ENCODE assay signal across 13 cellular contexts in genomic region chr7:148909560-148909959, GRCh38.
"Had no signal": no experiment of that assay in that cellular context is flagged by ENCODE, and none has a peak within 500 bp of the region (broad histone marks: within the 10 kb centered on the region; RNA-seq: fewer than 3 reads in every experiment).

No MANE protein-coding gene starts in this region.

- H3K4me3 Mint-ChIP-seq: activated CD4-positive, alpha-beta memory T cell treated with anti-CD3 and anti-CD28 coated beads for 36 hours; endodermal cell; naive B cell; stimulated activated effector memory CD8-positive, alpha-beta T cell treated with anti-CD3 and anti-CD28 coated beads, Interleukin-12 subunit alpha, Interleukin-12 subunit beta, amount 100 ng/mL, for 72 hours; T-cell had no signal

- H3K9ac ChIP-seq: SK-N-SH had no signal

- H3K9me3 ChIP-seq: adrenal gland, left ventricle myocardium inferior, SK-N-SH, tibial artery had no signal

- ATAC-seq: stimulated activated effector memory CD8-positive, alpha-beta T cell treated with anti-CD3 and anti-CD28 coated beads, Interleukin-12 subunit alpha, Interleukin-12 subunit beta, amount 100 ng/mL, for 72 hours; T-cell had no signal

- H3K36me3 ChIP-seq: adrenal gland, left ventricle myocardium inferior, tibial artery had no signal

- H3K27me3 Mint-ChIP-seq: activated CD4-positive, alpha-beta memory T cell treated with anti-CD3 and anti-CD28 coated beads for 36 hours; T-cell had no signal

- H3K9me3 Mint-ChIP-seq: activated CD4-positive, alpha-beta memory T cell treated with anti-CD3 and anti-CD28 coated beads for 36 hours; endodermal cell; naive B cell; stimulated activated effector memory CD8-positive, alpha-beta T cell treated with anti-CD3 and anti-CD28 coated beads, Interleukin-12 subunit alpha, Interleukin-12 subunit beta, amount 100 ng/mL, for 72 hours; T-cell had no signal

- H3K27ac Mint-ChIP-seq: activated CD4-positive, alpha-beta memory T cell treated with anti-CD3 and anti-CD28 coated beads for 36 hours; endodermal cell; stimulated activated effector memory CD8-positive, alpha-beta T cell treated with anti-CD3 and anti-CD28 coated beads, Interleukin-12 subunit alpha, Interleukin-12 subunit beta, amount 100 ng/mL, for 72 hours; T-cell had no signal

- H3K36me3 Mint-ChIP-seq: activated CD4-positive, alpha-beta memory T cell treated with anti-CD3 and anti-CD28 coated beads for 36 hours; naive B cell; T-cell had no signal

- H3K4me3 ChIP-seq: adrenal gland, left ventricle myocardium inferior, tibial artery had no signal

- DNase-seq: activated CD4-positive, alpha-beta memory T cell treated with anti-CD3 and anti-CD28 coated beads for 36 hours; activated gamma-delta T cell treated with Interleukin-2 at 50 U/mL for 16 hours; adrenal gland; endodermal cell; hypothalamus; kidney; left ventricle myocardium inferior; naive B cell; SK-N-SH; T-cell; tibial artery had no signal

- H3K4me1 ChIP-seq: adrenal gland, left ventricle myocardium inferior, tibial artery had no signal

- H3K27me3 ChIP-seq: adrenal gland had no signal

- H3K27ac ChIP-seq: adrenal gland, left ventricle myocardium inferior, tibial artery, VCaP had no signal

- H3K4me2 ChIP-seq: SK-N-SH had no signal
